In genomic region chr11:118914178-118914918, GRCh38 we compare ENCODE assay signal across 8 cellular contexts. TPM values are rescaled to one million over a fixed set of nuclear protein-coding genes. Genes with fewer than 3 reads are reported as not detected.
A peak's percentile ranks its signal among the peaks of the same experiment; 100 is the strongest.
DNase-seq lines count a peak whose midpoint lies in the region; ATAC-seq and TF ChIP-seq lines count a peak whose summit lies in the region.

No MANE protein-coding gene starts in this region.

- H3K36me3 Mint-ChIP-seq in activated CD4-positive, alpha-beta T cell treated with anti-CD3 and anti-CD28 coated beads, Interleukin-2, amount 10 ng/mL, durations not matched to agents 7 days and 5 days (ENCODE audit: low read depth), result peaks cover 48% of the 10 kb centered on the region
- no peaks in the 10 kb centered on the region for H3K36me3 Mint-ChIP-seq in osteocyte (ENCODE audit: unreplicated experiment)

- TF ChIP-seq CTCF in 22Rv1 (IDR thresholded peaks at IDR 0.05), result no peak
- no peak for TF ChIP-seq CTCF in osteocyte (IDR thresholded peaks at IDR 0.05)

- no peaks in the 10 kb centered on the region for H3K9me3 Mint-ChIP-seq in activated CD4-positive, alpha-beta T cell treated with anti-CD3 and anti-CD28 coated beads, Interleukin-2, amount 10 ng/mL, durations not matched to agents 7 days and 5 days
- H3K9me3 Mint-ChIP-seq in osteocyte (ENCODE audit: unreplicated experiment), result no peaks in the 10 kb centered on the region

- H3K27ac ChIP-seq in 22Rv1, result peak overlapping the region; percentile 98

- no peaks in the 10 kb centered on the region for H3K9me3 ChIP-seq in endocrine pancreas (ENCODE audit: control insufficient read depth, low read length)

- peaks cover 6% of the 10 kb centered on the region for H3K4me1 ChIP-seq in endocrine pancreas (ENCODE audit: control insufficient read depth, insufficient read depth, low read length)

- peak; percentile 81 for DNase-seq in activated CD4-positive, alpha-beta T cell treated with anti-CD3 and anti-CD28 coated beads, Interleukin-2, amount 10 ng/mL, durations not matched to agents 7 days and 5 days
- DNase-seq in osteocyte (ENCODE audit: extremely low spot score, unreplicated experiment) (no peak), DMS79 (lab: John Stamatoyannopoulos, UW) (no peak), SK-N-DZ (ENCODE audit: low spot score) (no peak)

- H3K4me3 Mint-ChIP-seq in activated CD4-positive, alpha-beta T cell treated with anti-CD3 and anti-CD28 coated beads, Interleukin-2, amount 10 ng/mL, durations not matched to agents 7 days and 5 days, result peak overlapping the region; percentile 70
- peak overlapping the region; percentile 14 for H3K4me3 Mint-ChIP-seq in osteocyte (ENCODE audit: unreplicated experiment)

- H3K36me3 ChIP-seq in endocrine pancreas (ENCODE audit: control insufficient read depth, insufficient read depth, low read length), result no peaks in the 10 kb centered on the region

- no peaks in the 10 kb centered on the region for H3K27me3 Mint-ChIP-seq in activated CD4-positive, alpha-beta T cell treated with anti-CD3 and anti-CD28 coated beads, Interleukin-2, amount 10 ng/mL, durations not matched to agents 7 days and 5 days
- H3K27me3 Mint-ChIP-seq in osteocyte (ENCODE audit: unreplicated experiment), result no peaks in the 10 kb centered on the region

- H3K9ac ChIP-seq in endocrine pancreas (ENCODE audit: control insufficient read depth, insufficient read depth, low read length), result peak overlapping the region; percentile 7

- POLR2A ChIA-PET in activated CD4-positive, alpha-beta T cell treated with anti-CD3 and anti-CD28 coated beads, Interleukin-2, amount 10 ng/mL, durations not matched to agents 7 days and 5 days (lab: Charles Lee), result interaction anchor here (0.6 to 1.5 kb wide), 2 partner anchors 8 to 125 kb away, joined by 5 to 11 read pairs; no protein-coding TSS in a partner anchor

- CTCF ChIA-PET in activated CD4-positive, alpha-beta T cell treated with anti-CD3 and anti-CD28 coated beads, Interleukin-2, amount 10 ng/mL, durations not matched to agents 7 days and 5 days (lab: Charles Lee), result interaction anchor here (0.5 to 1.3 kb wide), 3 partner anchors 22 to 56 kb away, joined by 3 to 5 read pairs (median 3); partner anchors contain the start of gene UPK2

- H3K4me3 ChIP-seq in endocrine pancreas (ENCODE audit: control insufficient read depth, insufficient read depth, low read length), result no peak overlapping the region

- peaks cover 83% of the 10 kb centered on the region for H3K4me1 Mint-ChIP-seq in activated CD4-positive, alpha-beta T cell treated with anti-CD3 and anti-CD28 coated beads, Interleukin-2, amount 10 ng/mL, durations not matched to agents 7 days and 5 days
- H3K4me1 Mint-ChIP-seq in osteocyte (ENCODE audit: unreplicated experiment), result peaks cover 90% of the 10 kb centered on the region

- peak; percentile 49 for ATAC-seq in HG03175 (IDR thresholded peaks at IDR 0.05; ENCODE audit: unreplicated experiment)
- ATAC-seq in GM21737 (IDR thresholded peaks at IDR 0.05; ENCODE audit: unreplicated experiment), result no peak

- H3K27me3 ChIP-seq in endocrine pancreas (ENCODE audit: control insufficient read depth, insufficient read depth, low read length), result no peaks in the 10 kb centered on the region

- H3K27ac Mint-ChIP-seq in activated CD4-positive, alpha-beta T cell treated with anti-CD3 and anti-CD28 coated beads, Interleukin-2, amount 10 ng/mL, durations not matched to agents 7 days and 5 days, result peak overlapping the region; percentile 94
- peak overlapping the region; percentile 100 for H3K27ac Mint-ChIP-seq in osteocyte (ENCODE audit: unreplicated experiment)

RNA-seq across cellular contexts. Expression of gene BCL9L, which starts 11.4 kb away (rescaled TPM):
- 100 to 1,000 TPM; 103 to 109 TPM for total RNA-seq in activated CD4-positive, alpha-beta T cell treated with anti-CD3 and anti-CD28 coated beads, Interleukin-2, amount 10 ng/mL, durations not matched to agents 7 days and 5 days
- total RNA-seq in osteocyte, result 115 and 122 TPM in 2 replicates
- polyA plus RNA-seq in SK-N-DZ (2014; cell fraction: cytosol; rRNA removed), result 1.3 and 2.8 TPM in 2 replicates
- 1.1 and 1.7 TPM in 2 replicates for polyA plus RNA-seq in SK-N-DZ (2014; cell fraction: nucleus; rRNA removed)

RNA-seq across cellular contexts. Expression of gene CXCR5, which starts 30.7 kb away (rescaled TPM):
- under 1 TPM; 0.50 to 0.52 TPM for total RNA-seq in activated CD4-positive, alpha-beta T cell treated with anti-CD3 and anti-CD28 coated beads, Interleukin-2, amount 10 ng/mL, durations not matched to agents 7 days and 5 days
- not detected in 2 replicates for total RNA-seq in osteocyte
- polyA plus RNA-seq in SK-N-DZ (2014; cell fraction: cytosol; rRNA removed), result not detected in 2 replicates
- not detected in 2 replicates for polyA plus RNA-seq in SK-N-DZ (2014; cell fraction: nucleus; rRNA removed)

RNA-seq across cellular contexts. Expression of gene UPK2, which starts 41.8 kb away (rescaled TPM):
- total RNA-seq in activated CD4-positive, alpha-beta T cell treated with anti-CD3 and anti-CD28 coated beads, Interleukin-2, amount 10 ng/mL, durations not matched to agents 7 days and 5 days, result under 1 TPM in 1 of 2 experiments, not detected in 1; 0.60 TPM
- 0.42 and 0.86 TPM in 2 replicates for total RNA-seq in osteocyte
- polyA plus RNA-seq in SK-N-DZ (2014; cell fraction: cytosol; rRNA removed), result not detected in 2 replicates
- not detected in 2 replicates for polyA plus RNA-seq in SK-N-DZ (2014; cell fraction: nucleus; rRNA removed)

RNA-seq across cellular contexts. Expression of gene FOXR1, which starts 57.2 kb away (rescaled TPM):
- total RNA-seq in activated CD4-positive, alpha-beta T cell treated with anti-CD3 and anti-CD28 coated beads, Interleukin-2, amount 10 ng/mL, durations not matched to agents 7 days and 5 days, result not detected
- total RNA-seq in osteocyte, result not detected in 2 replicates
- not detected in 2 replicates for polyA plus RNA-seq in SK-N-DZ (2014; cell fraction: cytosol; rRNA removed)
- not detected in 2 replicates for polyA plus RNA-seq in SK-N-DZ (2014; cell fraction: nucleus; rRNA removed)
